Comparison of ENCODE assay signal across 30 cellular contexts in the genomic region with DNA sequence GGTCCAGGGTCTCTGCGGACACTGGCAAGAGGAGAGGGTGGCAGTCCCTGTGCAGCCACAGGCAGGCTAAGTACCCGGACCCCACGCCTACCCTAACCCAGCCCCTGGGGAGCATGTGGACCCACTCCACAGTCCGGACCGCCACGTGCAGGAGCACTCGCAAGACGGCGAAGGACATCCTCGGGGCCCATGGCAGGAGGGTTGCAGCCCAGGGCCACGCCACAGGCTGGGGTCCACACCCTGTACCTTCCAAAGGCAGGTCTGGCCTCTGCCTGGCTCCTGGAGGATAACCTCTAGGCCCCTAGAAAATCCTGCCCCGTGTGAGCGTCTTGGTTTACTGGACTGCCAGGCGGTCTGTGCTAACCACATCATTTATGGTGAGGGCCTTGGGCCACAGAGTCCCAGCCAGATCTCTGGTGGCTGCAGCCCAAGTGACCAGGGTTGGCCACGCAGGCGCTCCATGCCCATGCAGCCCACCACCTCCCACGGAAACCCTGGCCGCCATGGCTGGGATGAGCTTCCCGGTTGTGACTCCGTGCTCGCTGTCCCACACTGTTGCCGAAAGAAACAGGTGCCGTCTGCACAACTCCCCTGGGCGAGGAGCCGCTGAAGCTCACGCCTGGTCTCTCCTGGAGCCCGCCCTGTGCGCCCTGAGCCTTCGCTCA. TPM values are rescaled to one million over a fixed set of nuclear protein-coding genes. Genes with fewer than 3 reads are reported as not detected.
"Had no signal": no experiment of that assay in that cellular context is flagged by ENCODE, and none has a peak within 500 bp of the region (broad histone marks: within the 10 kb centered on the region; RNA-seq: fewer than 3 reads in every experiment).

No MANE protein-coding gene starts in this region.

- H3K79me2 ChIP-seq: hepatocyte had no signal

- H3K4me3 Mint-ChIP-seq: naive thymus-derived CD4-positive, alpha-beta T cell; natural killer cell treated with Interleukin-12 subunit alpha and Interleukin-12 subunit beta and Interleukin-15 and Interleukin-18, amount 100 ng/mL, for 72 hours; stimulated activated memory B cell treated with anti-CD40 and anti-IgM and Interleukin-4, amounts not matched to agents 10 μg/mL and 1 μg/mL and 100 μg/mL, for 72 hours had no signal

- H3K36me3 ChIP-seq: pancreas, upper lobe of right lung had no signal

- H3K9me3 Mint-ChIP-seq: naive thymus-derived CD4-positive, alpha-beta T cell; natural killer cell treated with Interleukin-12 subunit alpha and Interleukin-12 subunit beta and Interleukin-15 and Interleukin-18, amount 100 ng/mL, for 72 hours; stimulated activated memory B cell treated with anti-CD40 and anti-IgM and Interleukin-4, amounts not matched to agents 10 μg/mL and 1 μg/mL and 100 μg/mL, for 72 hours had no signal

- H3K27me3 ChIP-seq: hepatocyte, right lobe of liver, suprapubic skin, tibial artery, upper lobe of right lung had no signal

- ATAC-seq: heart right ventricle; left cardiac atrium; left lobe of liver; lower lobe of right lung; naive thymus-derived CD4-positive, alpha-beta T cell; natural killer cell treated with Interleukin-12 subunit alpha and Interleukin-12 subunit beta and Interleukin-15 and Interleukin-18, amount 100 ng/mL, for 72 hours; pancreas; right lobe of liver; stimulated activated memory B cell treated with anti-CD40 and anti-IgM and Interleukin-4, amounts not matched to agents 10 μg/mL and 1 μg/mL and 100 μg/mL, for 72 hours; upper lobe of right lung had no signal

- H3K36me3 Mint-ChIP-seq: natural killer cell treated with Interleukin-12 subunit alpha and Interleukin-12 subunit beta and Interleukin-15 and Interleukin-18, amount 100 ng/mL, for 72 hours had no signal

- H3K9me3 ChIP-seq: heart right ventricle, lower lobe of right lung, pancreas, psoas muscle, right lobe of liver, suprapubic skin, thoracic aorta, tibial artery, upper lobe of right lung had no signal

- H3K4me1 ChIP-seq: lower lobe of right lung, pancreas, psoas muscle, right lobe of liver, suprapubic skin, tibial artery, upper lobe of right lung had no signal

- H3K4me2 ChIP-seq: hepatocyte, smooth muscle cell had no signal

- H3K27ac ChIP-seq: heart right ventricle, hepatocyte, lower lobe of right lung, pancreas, psoas muscle, right lobe of liver, suprapubic skin, thoracic aorta, tibial artery, upper lobe of right lung had no signal

- H3K4me3 ChIP-seq: heart right ventricle, hepatocyte, lower lobe of right lung, pancreas, psoas muscle, right lobe of liver, smooth muscle cell, suprapubic skin, thoracic aorta, tibial artery, upper lobe of right lung had no signal

- FAIRE-seq: pancreas, urothelium cell line had no signal

- DNase-seq: heart right ventricle; islet precursor cell; kidney glomerular epithelial cell; left cardiac atrium; lower lobe of right lung; mammary epithelial cell; mesenchymal stem cell; naive thymus-derived CD4-positive, alpha-beta T cell; right lobe of liver; stimulated activated CD4-positive, alpha-beta T cell treated with anti-CD3 and anti-CD28 coated beads, Interleukin-1b, Interleukin-23, amount 100 ng/mL, for 48 hours; stimulated activated CD4-positive, alpha-beta T cell treated with anti-CD3 and anti-CD28 coated beads, Interleukin-2, amount 100 ng/mL, for 48 hours; stimulated activated CD4-positive, alpha-beta T cell treated with anti-CD3 and anti-CD28 coated beads, Interleukin-4, amount 100 ng/mL, for 4 hours; stimulated activated CD8-positive, alpha-beta memory T cell treated with anti-CD3 and anti-CD28 coated beads, Interleukin-4, amount 100 ng/mL, for 48 hours; stimulated activated naive CD4-positive, alpha-beta T cell treated with Interleukin-2 at 50 U/mL for 16 hours; tibial artery; trophoblast cell; upper lobe of right lung had no signal

- H3K27me3 Mint-ChIP-seq: naive thymus-derived CD4-positive, alpha-beta T cell; stimulated activated memory B cell treated with anti-CD40 and anti-IgM and Interleukin-4, amounts not matched to agents 10 μg/mL and 1 μg/mL and 100 μg/mL, for 72 hours had no signal

- H3K27ac Mint-ChIP-seq: naive thymus-derived CD4-positive, alpha-beta T cell; natural killer cell treated with Interleukin-12 subunit alpha and Interleukin-12 subunit beta and Interleukin-15 and Interleukin-18, amount 100 ng/mL, for 72 hours; stimulated activated memory B cell treated with anti-CD40 and anti-IgM and Interleukin-4, amounts not matched to agents 10 μg/mL and 1 μg/mL and 100 μg/mL, for 72 hours had no signal

- H2AFZ ChIP-seq: hepatocyte had no signal

RNA-seq across cellular contexts. Expression of a gene that starts 58.1 kb away (rescaled TPM):
- total RNA-seq: left cardiac atrium; lower lobe of right lung; mononuclear cell; myocyte; naive thymus-derived CD4-positive, alpha-beta T cell; natural killer cell treated with Interleukin-12 subunit alpha and Interleukin-12 subunit beta and Interleukin-15 and Interleukin-18, amount 100 ng/mL, for 72 hours; psoas muscle; skeletal muscle tissue; thoracic aorta; upper lobe of right lung had no signal
- polyA plus RNA-seq: naive thymus-derived CD4-positive, alpha-beta T cell; psoas muscle had no signal
